Comparison of ENCODE assay signal across 6 cellular contexts in genomic region chr5:124103056-124103455, GRCh38.
DNase-seq lines count a peak whose midpoint lies in the region; ATAC-seq and TF ChIP-seq lines count a peak whose summit lies in the region.
"Not testable (repeated sequence)": the region's sequence is repeated elsewhere in the genome, so short reads cannot be mapped to it uniquely, and the experiment has no call there.

No MANE protein-coding gene starts in this region.

- H3K27me3 ChIP-seq in PC-3 (ENCODE audit: low read length): not testable (repeated sequence)

- CTCF ChIA-PET in PC-3 (lab: Charles Lee): not testable (repeated sequence)

- not testable (repeated sequence) for H4K20me1 ChIP-seq in PC-3 (ENCODE audit: low read length)

- TF ChIP-seq CTCF in PC-3 (conservative IDR thresholded peaks at IDR 0.05; ENCODE audit: low read depth, low read length): not testable (repeated sequence)

- intact Hi-C loops in PC-3 (cut with micrococcal nuclease): loop anchor here (5.0 kb wide), 1 partner anchor 151 kb away; no protein-coding TSS in a partner anchor

- H3K4me3 ChIP-seq in PC-3 (ENCODE audit: low read length): not testable (repeated sequence)

- BruUV-seq in PC-3 (replicated peaks; lab: Mats Ljungman, UMichigan): not testable (repeated sequence)

- not testable (repeated sequence) for H3K9me2 ChIP-seq in PC-3 (replicated peaks; ENCODE audit: low read length)

- not testable (repeated sequence) for ATAC-seq in PC-3

- not testable (repeated sequence) for H3K36me3 ChIP-seq in PC-3 (ENCODE audit: low read depth, low read length)

- H3K79me2 ChIP-seq in PC-3 (ENCODE audit: low read length): not testable (repeated sequence)

- H3K4me1 ChIP-seq in PC-3 (ENCODE audit: insufficient read depth, low read length): peaks cover 26% of the 10 kb centered on the region

- H3K4me2 ChIP-seq in PC-3 (ENCODE audit: low read length): peak overlapping the region; percentile 29; the same call in 1 of the 2 replicates

- peak overlapping the region; percentile 77 for H3K27ac ChIP-seq in PC-3 (ENCODE audit: low read length)
- H3K27ac ChIP-seq in epithelial cell of prostate: peak overlapping the region; percentile 71

- DNase-seq in HCEC 1CT (peak; percentile 3), PC-3 (peak; percentile 11), astrocyte of the hippocampus (ENCODE audit: low read depth, low spot score) (peak; percentile 17), kidney tubule cell (ENCODE audit: low spot score) (peak; percentile 6), renal cortical epithelial cell (ENCODE audit: low read depth) (peak; percentile 45)
- DNase-seq in epithelial cell of prostate (ENCODE audit: low read depth, low spot score): not testable (repeated sequence)

- H3F3A ChIP-seq in PC-3 (ENCODE audit: low read length, unreplicated experiment): not testable (repeated sequence)

- POLR2A ChIA-PET in PC-3 (lab: Charles Lee; ENCODE audit: unreplicated experiment): not testable (repeated sequence)

- not testable (repeated sequence) for H3K9ac ChIP-seq in PC-3 (ENCODE audit: low read length)

- not testable (repeated sequence) for H2AFZ ChIP-seq in PC-3 (ENCODE audit: low read length)

- not testable (repeated sequence) for H3K9me3 ChIP-seq in PC-3 (ENCODE audit: low read length)
